1 cellular context compared by ENCODE assay signal in the genomic region with DNA sequence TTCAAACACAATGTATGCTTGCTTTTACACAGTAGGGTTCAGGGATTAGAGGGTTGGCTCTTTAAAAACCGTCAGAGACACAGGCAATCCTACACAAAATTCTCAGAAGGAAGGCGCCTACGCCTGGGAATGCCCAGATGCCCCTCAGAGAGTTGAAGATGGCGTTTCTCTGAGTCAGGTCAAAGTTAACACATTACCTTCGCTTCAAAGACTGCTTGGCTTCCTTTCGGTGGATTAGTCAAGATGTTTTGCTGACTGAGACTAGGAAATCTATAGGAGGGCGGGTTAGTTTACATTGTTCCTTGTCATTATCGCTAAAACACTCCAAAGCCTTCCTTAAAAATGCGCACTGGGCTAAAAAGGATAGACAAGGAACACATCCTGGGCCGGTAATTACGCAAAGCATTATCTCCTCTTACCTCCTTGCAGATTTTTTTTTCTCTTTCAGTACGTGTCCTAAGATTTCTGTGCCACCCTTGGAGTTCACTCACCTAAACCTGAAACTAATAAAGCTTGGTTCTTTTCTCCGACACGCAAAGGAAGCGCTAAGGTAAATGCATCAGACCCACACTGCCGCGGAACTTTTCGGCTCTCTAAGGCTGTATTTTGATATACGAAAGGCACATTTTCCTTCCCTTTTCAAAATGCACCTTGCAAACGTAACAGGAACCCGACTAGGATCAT.
TF ChIP-seq lines count a peak whose summit lies in the region.

No MANE protein-coding gene starts in this region.

TF ChIP-seq in SK-N-SH treated with all-trans-retinoic acid at 6 μM for 48 hours, 23 proteins besides CTCF, POLR2A, EP300 and RAD21 (continued from another document):
- TF ChIP-seq, protein P1, sequence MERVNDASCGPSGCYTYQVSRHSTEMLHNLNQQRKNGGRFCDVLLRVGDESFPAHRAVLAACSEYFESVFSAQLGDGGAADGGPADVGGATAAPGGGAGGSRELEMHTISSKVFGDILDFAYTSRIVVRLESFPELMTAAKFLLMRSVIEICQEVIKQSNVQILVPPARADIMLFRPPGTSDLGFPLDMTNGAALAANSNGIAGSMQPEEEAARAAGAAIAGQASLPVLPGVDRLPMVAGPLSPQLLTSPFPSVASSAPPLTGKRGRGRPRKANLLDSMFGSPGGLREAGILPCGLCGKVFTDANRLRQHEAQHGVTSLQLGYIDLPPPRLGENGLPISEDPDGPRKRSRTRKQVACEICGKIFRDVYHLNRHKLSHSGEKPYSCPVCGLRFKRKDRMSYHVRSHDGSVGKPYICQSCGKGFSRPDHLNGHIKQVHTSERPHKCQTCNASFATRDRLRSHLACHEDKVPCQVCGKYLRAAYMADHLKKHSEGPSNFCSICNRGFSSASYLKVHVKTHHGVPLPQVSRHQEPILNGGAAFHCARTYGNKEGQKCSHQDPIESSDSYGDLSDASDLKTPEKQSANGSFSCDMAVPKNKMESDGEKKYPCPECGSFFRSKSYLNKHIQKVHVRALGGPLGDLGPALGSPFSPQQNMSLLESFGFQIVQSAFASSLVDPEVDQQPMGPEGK (CRISPR knock-in tag; IDR thresholded peaks at IDR 0.05; ENCODE audit: borderline replicate concordance) = no peak
- TF ChIP-seq, protein P2, sequence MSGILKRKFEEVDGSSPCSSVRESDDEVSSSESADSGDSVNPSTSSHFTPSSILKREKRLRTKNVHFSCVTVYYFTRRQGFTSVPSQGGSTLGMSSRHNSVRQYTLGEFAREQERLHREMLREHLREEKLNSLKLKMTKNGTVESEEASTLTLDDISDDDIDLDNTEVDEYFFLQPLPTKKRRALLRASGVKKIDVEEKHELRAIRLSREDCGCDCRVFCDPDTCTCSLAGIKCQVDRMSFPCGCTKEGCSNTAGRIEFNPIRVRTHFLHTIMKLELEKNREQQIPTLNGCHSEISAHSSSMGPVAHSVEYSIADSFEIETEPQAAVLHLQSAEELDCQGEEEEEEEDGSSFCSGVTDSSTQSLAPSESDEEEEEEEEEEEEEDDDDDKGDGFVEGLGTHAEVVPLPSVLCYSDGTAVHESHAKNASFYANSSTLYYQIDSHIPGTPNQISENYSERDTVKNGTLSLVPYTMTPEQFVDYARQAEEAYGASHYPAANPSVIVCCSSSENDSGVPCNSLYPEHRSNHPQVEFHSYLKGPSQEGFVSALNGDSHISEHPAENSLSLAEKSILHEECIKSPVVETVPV (CRISPR knock-in tag; IDR thresholded peaks at IDR 0.05) = no peak
- TF ChIP-seq ARNTL (CRISPR knock-in tag; IDR thresholded peaks at IDR 0.05; ENCODE audit: borderline replicate concordance, low read depth) (no peak), RARB (CRISPR knock-in tag; IDR thresholded peaks at IDR 0.05) (no peak), ZFP30 (CRISPR knock-in tag; IDR thresholded peaks at IDR 0.05) (no peak), ESRRG (CRISPR knock-in tag; IDR thresholded peaks at IDR 0.05) (no peak)
